8 cellular contexts compared by ENCODE assay signal in the genomic region with DNA sequence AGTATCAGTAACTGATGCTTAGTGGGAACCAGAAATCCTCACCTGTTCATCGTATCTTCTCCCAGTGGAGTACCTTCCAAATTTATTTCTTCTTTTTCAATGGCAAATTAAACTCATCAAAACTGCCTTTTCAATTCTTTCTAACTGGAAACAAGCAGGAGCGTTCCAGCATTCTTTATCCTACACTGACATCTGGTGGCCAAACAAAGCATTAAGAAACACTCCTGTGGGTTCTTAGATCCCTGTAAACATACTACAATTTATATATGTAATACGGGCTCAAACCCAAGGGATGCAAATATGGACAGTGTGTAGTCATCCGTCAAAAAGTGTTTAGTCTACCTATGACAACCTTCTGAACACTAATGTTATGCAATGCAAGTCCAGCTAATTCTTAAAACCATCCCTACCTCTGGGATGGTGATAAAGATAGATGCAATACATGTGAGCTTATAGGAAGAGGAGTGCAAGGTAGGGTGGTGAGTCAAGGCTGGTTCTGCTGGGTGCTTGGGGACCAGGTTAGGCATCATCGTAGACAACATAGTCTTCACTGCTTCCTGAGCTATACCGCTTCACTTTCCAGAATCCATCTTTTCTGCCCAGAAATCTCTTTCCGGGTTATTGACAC.
DNase-seq lines count a peak whose midpoint lies in the region; ATAC-seq and TF ChIP-seq lines count a peak whose summit lies in the region.

No MANE protein-coding gene starts in this region.

- peak; percentile 83 for ATAC-seq in HG03025 (IDR thresholded peaks at IDR 0.05; ENCODE audit: low FRiP score, unreplicated experiment)
- no peak for ATAC-seq in stimulated activated memory B cell treated with anti-CD40 and anti-IgM and Interleukin-4, amounts not matched to agents 10 μg/mL and 1 μg/mL and 100 μg/mL, for 72 hours

- no peak overlapping the region for H3K4me3 Mint-ChIP-seq in CD14-positive monocyte
- H3K4me3 Mint-ChIP-seq in stimulated activated memory B cell treated with anti-CD40 and anti-IgM and Interleukin-4, amounts not matched to agents 10 μg/mL and 1 μg/mL and 100 μg/mL, for 72 hours = no peak overlapping the region

- H3K27ac Mint-ChIP-seq in CD14-positive monocyte = no peak overlapping the region
- no peak overlapping the region for H3K27ac Mint-ChIP-seq in stimulated activated memory B cell treated with anti-CD40 and anti-IgM and Interleukin-4, amounts not matched to agents 10 μg/mL and 1 μg/mL and 100 μg/mL, for 72 hours

- H3K4me1 Mint-ChIP-seq in CD14-positive monocyte = no peaks in the 10 kb centered on the region
- H3K4me1 Mint-ChIP-seq in stimulated activated memory B cell treated with anti-CD40 and anti-IgM and Interleukin-4, amounts not matched to agents 10 μg/mL and 1 μg/mL and 100 μg/mL, for 72 hours = no peaks in the 10 kb centered on the region

- intact Hi-C loops in CD14-positive monocyte (cut with micrococcal nuclease) = no loop called here

- H3K27me3 Mint-ChIP-seq in CD14-positive monocyte (ENCODE audit: low read depth in 3 of 3) = peaks cover 0 to 2% (median 1%) of the 10 kb centered on the region in 3 donors
- peaks cover 10% of the 10 kb centered on the region for H3K27me3 Mint-ChIP-seq in stimulated activated memory B cell treated with anti-CD40 and anti-IgM and Interleukin-4, amounts not matched to agents 10 μg/mL and 1 μg/mL and 100 μg/mL, for 72 hours

- TF ChIP-seq CTCF in CD14-positive monocyte (IDR thresholded peaks at IDR 0.05) = peak; percentile 53
- TF ChIP-seq CTCF in GM12873 (IDR thresholded peaks at IDR 0.05; ENCODE audit: insufficient read depth, low read depth, low read length, missing control alignments) = peak; percentile 67

- H3K36me3 Mint-ChIP-seq in CD14-positive monocyte = no peaks in the 10 kb centered on the region
- no peaks in the 10 kb centered on the region for H3K36me3 Mint-ChIP-seq in stimulated activated memory B cell treated with anti-CD40 and anti-IgM and Interleukin-4, amounts not matched to agents 10 μg/mL and 1 μg/mL and 100 μg/mL, for 72 hours

- no peaks in the 10 kb centered on the region for H3K9me3 Mint-ChIP-seq in CD14-positive monocyte
- H3K9me3 Mint-ChIP-seq in stimulated activated memory B cell treated with anti-CD40 and anti-IgM and Interleukin-4, amounts not matched to agents 10 μg/mL and 1 μg/mL and 100 μg/mL, for 72 hours = no peaks in the 10 kb centered on the region

- DNase-seq in CD14-positive monocyte (ENCODE audit: low spot score) (no peak), NCI-H446 treated with DMSO at 0.1 percent for 48 hours (lab: John Stamatoyannopoulos, UW) (peak; percentile 5), astrocyte of the hippocampus (ENCODE audit: low read depth, low spot score) (peak; percentile 75), left kidney (ENCODE audit: low read depth, low spot score) (peak; percentile 83)
- DNase-seq in activated CD8-positive, alpha-beta memory T cell treated with anti-CD3 and anti-CD28 coated beads, Interleukin-2, amount 50 U/mL, for 4 hours = no peak

Comparison
In these comparisons a context has a peak if more than half of its experiments do, and no peak if none do; other contexts are left out.
1. DNase-seq: peak in NCI-H446 treated with DMSO at 0.1 percent for 48 hours (single experiment), astrocyte of the hippocampus (single experiment) and left kidney (single experiment); none in CD14-positive monocyte (single experiment) and activated CD8-positive, alpha-beta memory T cell treated with anti-CD3 and anti-CD28 coated beads, Interleukin-2, amount 50 U/mL, for 4 hours (single experiment).